12 cellular contexts compared by ENCODE assay signal in genomic region chr12:124783087-124783486, GRCh38.
DNase-seq lines count a peak whose midpoint lies in the region; ATAC-seq, FAIRE-seq and TF ChIP-seq lines count a peak whose summit lies in the region.
"Had no signal": no experiment of that assay in that cellular context is flagged by ENCODE, and none has a peak within 500 bp of the region (broad histone marks: within the 10 kb centered on the region; RNA-seq: fewer than 3 reads in every experiment).

No MANE protein-coding gene starts in this region.

- H3K9me3 ChIP-seq in OCI-LY7 (ENCODE audit: low read length) (no peaks in the 10 kb centered on the region), K562 (replicated peaks; ENCODE audit: control insufficient read depth, insufficient read depth, low read depth, low read length) (no peaks in the 10 kb centered on the region)
- no peaks in the 10 kb centered on the region for H3K9me3 ChIP-seq in effector memory CD4-positive, alpha-beta T cell (ENCODE audit: control insufficient read depth, low read length)
- H3K9me3 ChIP-seq: BLaER1 treated with 17β-estradiol and CSF1 and Interleukin-3, amounts not matched to agents 10 nM and 100 nM had no signal

- peaks cover 32% of the 10 kb centered on the region; the same call in 1 of the 2 replicates for H3K36me3 ChIP-seq in OCI-LY7 (ENCODE audit: insufficient read depth, low read length)
- peaks cover 84% of the 10 kb centered on the region; the same call in 2 of the 3 replicates for H3K36me3 ChIP-seq in K562 (ENCODE audit: control insufficient read depth, insufficient read depth, low read length)
- H3K36me3 ChIP-seq in effector memory CD4-positive, alpha-beta T cell (ENCODE audit: control insufficient read depth, insufficient read depth, low read length): no peaks in the 10 kb centered on the region

- no peak for ATAC-seq in K562

- H3K27me3 ChIP-seq in K562 (ENCODE audit: control insufficient read depth in 2 of 2, insufficient read depth in 2 of 2, low read length in 2 of 2): no peaks in the 10 kb centered on the region
- H3K27me3 ChIP-seq in effector memory CD4-positive, alpha-beta T cell (replicated peaks; ENCODE audit: control insufficient read depth, insufficient read depth, low read length, poor library complexity, severe bottlenecking): no peaks in the 10 kb centered on the region
- H3K27me3 ChIP-seq: BLaER1 treated with 17β-estradiol and CSF1 and Interleukin-3, amounts not matched to agents 10 nM and 100 nM had no signal

- TF ChIP-seq RAD21 in K562 (CRISPR knock-in tag; conservative IDR thresholded peaks at IDR 0.05 in 1 of 2, IDR thresholded peaks at IDR 0.05 in 1 of 2): no peak

- H3K4me3 Mint-ChIP-seq in T-helper 2 cell treated with Interferon-gamma antibody and Interleukin-4, amounts not matched to agents 5 μg/mL and 100 μg/mL, for 36 hours: no peak overlapping the region
- no peak overlapping the region for H3K4me3 Mint-ChIP-seq in neural crest cell
- H3K4me3 Mint-ChIP-seq: CD4-positive, CD25-positive, alpha-beta regulatory T cell had no signal

- TF ChIP-seq CTCF in OCI-LY7 (conservative IDR thresholded peaks at IDR 0.05; ENCODE audit: low read length) (no peak), K562 (IDR thresholded peaks at IDR 0.05 in 2 of 3, conservative IDR thresholded peaks at IDR 0.05 in 1 of 3; ENCODE audit: insufficient read depth in 2 of 3, low read depth in 1 of 3, low read length in 3 of 3) (no peak), neural crest cell (conservative IDR thresholded peaks at IDR 0.05) (no peak)

- no peak for TF ChIP-seq POLR2A in K562 (conservative IDR thresholded peaks at IDR 0.05)

- peaks cover 2% of the 10 kb centered on the region for H3K4me1 Mint-ChIP-seq in T-helper 2 cell treated with Interferon-gamma antibody and Interleukin-4, amounts not matched to agents 5 μg/mL and 100 μg/mL, for 36 hours (ENCODE audit: low read depth)
- H3K4me1 Mint-ChIP-seq in neural crest cell: peaks cover 10% of the 10 kb centered on the region

- WGBS in K562 (ENCODE audit: insufficient coverage, low coverage, missing lambda C conversion rate): 94% methylated on average over 5 of the region's 5 CpGs

- H3K9ac ChIP-seq in K562 (ENCODE audit: insufficient read depth in 1 of 2, low read depth in 2 of 2, low read length in 2 of 2): no peak overlapping the region

- H2AFZ ChIP-seq in OCI-LY7 (ENCODE audit: low read length): no peak overlapping the region; the same call in 1 of the 2 replicates
- no peak overlapping the region for H2AFZ ChIP-seq in K562 (ENCODE audit: low read depth, low read length)

- H3K79me2 ChIP-seq in OCI-LY7 (ENCODE audit: insufficient read depth, low read depth, low read length): no peaks in the 10 kb centered on the region
- no peaks in the 10 kb centered on the region for H3K79me2 ChIP-seq in K562 (ENCODE audit: control insufficient read depth, insufficient read depth, low read length)

- peak overlapping the region; percentile 86 for H3K27ac ChIP-seq in OCI-LY7 (ENCODE audit: low read depth, low read length, poor library complexity, severe bottlenecking)
- H3K27ac ChIP-seq in K562 (ENCODE audit: extremely low read depth, low read depth, low read length): no peak overlapping the region
- H3K27ac ChIP-seq in effector memory CD4-positive, alpha-beta T cell (ENCODE audit: insufficient read depth, low read length, poor library complexity, severe bottlenecking): no peak overlapping the region
- H3K27ac ChIP-seq: 22Rv1; BLaER1 treated with 17β-estradiol and CSF1 and Interleukin-3, amounts not matched to agents 10 nM and 100 nM had no signal

- H4K20me1 ChIP-seq in OCI-LY7 (ENCODE audit: insufficient read depth, low read length) (no peaks in the 10 kb centered on the region), K562 (replicated peaks; ENCODE audit: control insufficient read depth, insufficient read depth, low read length) (no peaks in the 10 kb centered on the region)

- no peaks in the 10 kb centered on the region for H3K27me3 Mint-ChIP-seq in T-helper 2 cell treated with Interferon-gamma antibody and Interleukin-4, amounts not matched to agents 5 μg/mL and 100 μg/mL, for 36 hours (ENCODE audit: low read depth)
- H3K27me3 Mint-ChIP-seq in neural crest cell (ENCODE audit: low read depth): no peaks in the 10 kb centered on the region

- H3K4me3 ChIP-seq in OCI-LY7 (ENCODE audit: low read depth, low read length, poor library complexity, severe bottlenecking) (peak overlapping the region; percentile 38), K562 (no peak overlapping the region)
- no peak overlapping the region for H3K4me3 ChIP-seq in effector memory CD4-positive, alpha-beta T cell (ENCODE audit: insufficient read depth, low read depth, low read length, poor library complexity, severe bottlenecking)
- H3K4me3 ChIP-seq: BLaER1 treated with 17β-estradiol and CSF1 and Interleukin-3, amounts not matched to agents 10 nM and 100 nM had no signal

- CTCF ChIA-PET in OCI-LY7 (lab: Charles Lee; ENCODE audit: unreplicated experiment) (no interaction called here), K562 (lab: Yijun Ruan, JAX; ENCODE audit: low intra/inter-chr PET ratio) (no interaction called here)

- H3K9me2 ChIP-seq in OCI-LY7 (ENCODE audit: insufficient read depth, low read length): no peaks in the 10 kb centered on the region

- peak overlapping the region; percentile 35 for H3K27ac Mint-ChIP-seq in T-helper 2 cell treated with Interferon-gamma antibody and Interleukin-4, amounts not matched to agents 5 μg/mL and 100 μg/mL, for 36 hours
- H3K27ac Mint-ChIP-seq in neural crest cell (ENCODE audit: unreplicated experiment): peak overlapping the region; percentile 5

- peaks cover 75% of the 10 kb centered on the region for H3K4me1 ChIP-seq in OCI-LY7 (ENCODE audit: insufficient read depth, low read length, poor library complexity, severe bottlenecking)
- peaks cover 0 to 23% of the 10 kb centered on the region in 2 experiments; a peak in 2 of 5 replicates for H3K4me1 ChIP-seq in K562 (replicated peaks in 1 of 2; ENCODE audit: control insufficient read depth in 2 of 2, insufficient read depth in 2 of 2, low read length in 2 of 2)
- no peaks in the 10 kb centered on the region for H3K4me1 ChIP-seq in effector memory CD4-positive, alpha-beta T cell (ENCODE audit: control insufficient read depth, insufficient read depth, low read length, poor library complexity, severe bottlenecking)

- H3K36me3 Mint-ChIP-seq in T-helper 2 cell treated with Interferon-gamma antibody and Interleukin-4, amounts not matched to agents 5 μg/mL and 100 μg/mL, for 36 hours (ENCODE audit: low read depth): no peaks in the 10 kb centered on the region
- peaks cover 4% of the 10 kb centered on the region for H3K36me3 Mint-ChIP-seq in neural crest cell (ENCODE audit: low read depth)
- H3K36me3 Mint-ChIP-seq: CD4-positive, CD25-positive, alpha-beta regulatory T cell had no signal

- no peak for FAIRE-seq in K562 (lab: Jason Lieb, UNC)

- in situ Hi-C loops in K562 (cut with MboI): no loop called here

- peaks cover 2% of the 10 kb centered on the region for H3K9me1 ChIP-seq in K562 (ENCODE audit: control insufficient read depth, insufficient read depth, low read length)

- no peak for DNase-seq in T-helper 2 cell treated with Interferon-gamma antibody and Interleukin-4, amounts not matched to agents 5 μg/mL and 100 μg/mL, for 36 hours (ENCODE audit: low spot score)
- no peak for DNase-seq in T-helper 2 cell
- no peak for DNase-seq in OCI-LY7 (ENCODE audit: low spot score)
- DNase-seq in K562 (ENCODE audit: extremely low read depth in 1 of 4, low spot score in 3 of 4): no peak
- no peak for DNase-seq in neural crest cell (ENCODE audit: low read depth, low spot score)
- DNase-seq in activated gamma-delta T cell (lab: John Stamatoyannopoulos, UW): no peak
- DNase-seq in activated CD4-positive, CD25-positive, alpha-beta regulatory T cell treated with anti-CD3 and anti-CD28 coated beads, Interleukin-2, amount 50 U/mL, for 72 hours: no peak
- no peak for DNase-seq in effector memory CD4-positive, alpha-beta T cell
- DNase-seq: CD4-positive, CD25-positive, alpha-beta regulatory T cell; DMS 273 treated with DMSO at 0.1 percent for 48 hours had no signal

- no peak for TF ChIP-seq EP300 in K562 (IDR thresholded peaks at IDR 0.05; ENCODE audit: low read length)

- H3K4me2 ChIP-seq in OCI-LY7 (ENCODE audit: low read length) (peak overlapping the region; percentile 66), K562 (ENCODE audit: insufficient read depth, low read length) (no peak overlapping the region)

- no TSS peak for BruUV-seq in OCI-LY7 (replicated peaks; lab: Mats Ljungman, UMichigan)
- BruUV-seq in K562 (replicated peaks; lab: Mats Ljungman, UMichigan): no TSS peak

- POLR2A ChIA-PET in OCI-LY7 (lab: Charles Lee) (interaction anchor here (0.8 to 1.5 kb wide), 2 partner anchors 104 to 118 kb away, joined by 3 read pairs; no protein-coding TSS in a partner anchor), K562 (lab: Yijun Ruan, JAX) (interaction anchor here (0.7 kb wide), 1 partner anchor 427 kb away, joined by 3 read pairs; no protein-coding TSS in a partner anchor)

- H3K9me3 Mint-ChIP-seq in T-helper 2 cell treated with Interferon-gamma antibody and Interleukin-4, amounts not matched to agents 5 μg/mL and 100 μg/mL, for 36 hours: no peaks in the 10 kb centered on the region
- no peaks in the 10 kb centered on the region for H3K9me3 Mint-ChIP-seq in neural crest cell

- intact Hi-C loops in OCI-LY7 (cut with micrococcal nuclease; ENCODE audit: unreplicated experiment): loop anchor here (5.0 kb wide), 1 partner anchor 114 kb away; no protein-coding TSS in a partner anchor
- intact Hi-C loops in K562 (cut with micrococcal nuclease): no loop called here

TF ChIP-seq in K562, 482 proteins besides CTCF, POLR2A, EP300 and RAD21:
- peak; percentile 9 for TF ChIP-seq RBM25 (IDR thresholded peaks at IDR 0.05; ENCODE audit: low read depth, low read length, severe bottlenecking)
- no peak for TF ChIP-seq SAFB2 (IDR thresholded peaks at IDR 0.05; ENCODE audit: borderline replicate concordance, low read depth, low read length, severe bottlenecking)
- peak; percentile 52 for TF ChIP-seq ZNF121 (CRISPR knock-in tag; conservative IDR thresholded peaks at IDR 0.05)
- no peak for TF ChIP-seq HCFC1 (IDR thresholded peaks at IDR 0.05; ENCODE audit: low read depth, low read length)
TF ChIP-seq in K562: peak in this region for 2.
